In genomic region chr1:231937013-231937754, GRCh38 we compare ENCODE assay signal across 16 cellular contexts.
DNase-seq lines count a peak whose midpoint lies in the region; ATAC-seq, FAIRE-seq and TF ChIP-seq lines count a peak whose summit lies in the region.
"Had no signal": no experiment of that assay in that cellular context is flagged by ENCODE, and none has a peak within 500 bp of the region (broad histone marks: within the 10 kb centered on the region; RNA-seq: fewer than 3 reads in every experiment).

No MANE protein-coding gene starts in this region.

- DNase-seq in DMS 273 treated with DMSO at 0.1 percent for 48 hours (lab: John Stamatoyannopoulos, UW) (peak; percentile 36), NCI-H446 treated with DMSO at 0.1 percent for 48 hours (lab: John Stamatoyannopoulos, UW) (peak; percentile 63), myocyte (ENCODE audit: low read depth) (peak; percentile 50), coronary artery (ENCODE audit: low spot score) (no peak), frontal cortex (ENCODE audit: low spot score in 2 of 2) (no peak)
- no peak for DNase-seq in activated CD8-positive, alpha-beta memory T cell treated with anti-CD3 and anti-CD28 coated beads, Interleukin-2, amount 50 U/mL, for 4 hours
- DNase-seq: activated T-cell treated with anti-CD3 and anti-CD28 coated beads, Interleukin-2, amount 50 U/mL, for 24 hours; CD4-positive, alpha-beta T cell; NCI-H1436; transverse colon had no signal

- no peaks in the 10 kb centered on the region for H3K9me3 ChIP-seq in ectodermal cell (ENCODE audit: control insufficient read depth, low read length)
- H3K9me3 ChIP-seq: pancreas had no signal

- FAIRE-seq in frontal cortex (lab: Jason Lieb, UNC): no peak
- FAIRE-seq: pancreas, RCC 7860, TTC549 had no signal

- TF ChIP-seq CTCF in coronary artery (IDR thresholded peaks at IDR 0.05): no peak

- no peaks in the 10 kb centered on the region for H3K36me3 ChIP-seq in ectodermal cell (ENCODE audit: control insufficient read depth, insufficient read depth, low read length)
- H3K36me3 ChIP-seq: breast epithelium, pancreas, transverse colon had no signal

- ATAC-seq in GM19455 (IDR thresholded peaks at IDR 0.05; ENCODE audit: unreplicated experiment): no peak

- H3K27ac ChIP-seq in ectodermal cell (ENCODE audit: insufficient read depth, low read depth, low read length, poor library complexity, severe bottlenecking) (peak overlapping the region; percentile 13), coronary artery (no peak overlapping the region)
- H3K27ac ChIP-seq: breast epithelium, pancreas, transverse colon had no signal

- 82 to 84% methylated on average over 7 to 8 of the region's 8 CpGs for WGBS in ectodermal cell, 2 experiments

- no peak overlapping the region for H3K4me3 ChIP-seq in ectodermal cell (ENCODE audit: insufficient read depth, low read depth, low read length)
- no peak overlapping the region for H3K4me3 ChIP-seq in coronary artery
- H3K4me3 ChIP-seq: breast epithelium, pancreas, transverse colon had no signal

- peaks cover 25% of the 10 kb centered on the region for H3K4me1 ChIP-seq in ectodermal cell (ENCODE audit: control insufficient read depth, insufficient read depth, low read length)
- H3K4me1 ChIP-seq: breast epithelium had no signal

- H3K27me3 ChIP-seq in ectodermal cell (ENCODE audit: control insufficient read depth, insufficient read depth, low read length, poor library complexity, severe bottlenecking): no peaks in the 10 kb centered on the region
- H3K27me3 ChIP-seq: breast epithelium, transverse colon had no signal

Comparison
In these comparisons a context has a peak if more than half of its experiments do, and no peak if none do; other contexts are left out.
1. DNase-seq: peak in DMS 273 treated with DMSO at 0.1 percent for 48 hours (single experiment), NCI-H446 treated with DMSO at 0.1 percent for 48 hours (single experiment) and myocyte (single experiment); none in activated CD8-positive, alpha-beta memory T cell treated with anti-CD3 and anti-CD28 coated beads, Interleukin-2, amount 50 U/mL, for 4 hours (single experiment), coronary artery (single experiment) and frontal cortex (0 of 2).